In genomic region chr2:77458216-77458615, GRCh38 we compare ENCODE assay signal across 15 cellular contexts.
DNase-seq lines count a peak whose midpoint lies in the region; ATAC-seq and TF ChIP-seq lines count a peak whose summit lies in the region.
"Had no signal": no experiment of that assay in that cellular context is flagged by ENCODE, and none has a peak within 500 bp of the region (broad histone marks: within the 10 kb centered on the region; RNA-seq: fewer than 3 reads in every experiment).

No MANE protein-coding gene starts in this region.

- no peak for TF ChIP-seq EP300 in tibial nerve (IDR thresholded peaks at IDR 0.05)

- H3K27ac ChIP-seq in cardiac muscle cell (peak overlapping the region; percentile 72), heart left ventricle (peak overlapping the region in 9 of 12 donors; percentile 34 to 77 (median 62)), tibial nerve (peak overlapping the region; percentile 23 to 84 (median 57))
- H3K27ac ChIP-seq: C4-2B had no signal

- WGBS in heart left ventricle, 4 donors, result 31 to 47% (median 35%) methylated on average over 3 of the region's 3 CpGs
- WGBS in tibial nerve, 2 donors, result 44 to 49% methylated on average over 3 of the region's 3 CpGs

- intact Hi-C loops in cardiac septum (cut with DNase I) (no loop called here), heart left ventricle (cut with DNase I) (no loop called here)
- intact Hi-C loops in activated CD8-positive, alpha-beta T cell treated with anti-CD3 and anti-CD28 coated beads for 36 hours (cut with micrococcal nuclease), result no loop called here

- H3K4me3 ChIP-seq in cardiac muscle cell, result no peak overlapping the region
- H3K4me3 ChIP-seq in heart left ventricle, result no peak overlapping the region
- no peak overlapping the region for H3K4me3 ChIP-seq in tibial nerve
- H3K4me3 ChIP-seq: HAP-1 had no signal

- H3K36me3 ChIP-seq in cardiac muscle cell (no peaks in the 10 kb centered on the region), heart left ventricle (no peaks in the 10 kb centered on the region), tibial nerve (no peaks in the 10 kb centered on the region)
- H3K36me3 ChIP-seq: BE2C, HAP-1 had no signal

- H3K4me1 Mint-ChIP-seq in activated CD8-positive, alpha-beta T cell treated with anti-CD3 and anti-CD28 coated beads for 36 hours (ENCODE audit: low read depth), result no peaks in the 10 kb centered on the region
- H3K4me1 Mint-ChIP-seq in naive thymus-derived CD8-positive, alpha-beta T cell, result no peaks in the 10 kb centered on the region
- H3K4me1 Mint-ChIP-seq: CD4-positive, alpha-beta memory T cell had no signal

- H3K36me3 Mint-ChIP-seq in activated CD8-positive, alpha-beta T cell treated with anti-CD3 and anti-CD28 coated beads for 36 hours (ENCODE audit: low read depth), result no peaks in the 10 kb centered on the region
- peaks cover 0 to 7% (median 0%) of the 10 kb centered on the region in 3 donors for H3K36me3 Mint-ChIP-seq in naive thymus-derived CD8-positive, alpha-beta T cell
- H3K36me3 Mint-ChIP-seq: CD4-positive, alpha-beta memory T cell had no signal

- H3K4me1 ChIP-seq in cardiac muscle cell (ENCODE audit: low read depth) (peaks cover 65% of the 10 kb centered on the region), heart left ventricle (peaks cover 0 to 5% (median 0%) of the 10 kb centered on the region in 12 donors), tibial nerve (peaks cover 0 to 12% (median 3%) of the 10 kb centered on the region in 4 donors)
- H3K4me1 ChIP-seq: BE2C had no signal

- no peak for TF ChIP-seq CTCF in cardiac muscle cell (IDR thresholded peaks at IDR 0.05; ENCODE audit: low read depth, low read length)
- no peak for TF ChIP-seq CTCF in heart left ventricle (IDR thresholded peaks at IDR 0.05)
- no peak for TF ChIP-seq CTCF in tibial nerve (IDR thresholded peaks at IDR 0.05)
- TF ChIP-seq CTCF in activated CD8-positive, alpha-beta T cell treated with anti-CD3 and anti-CD28 coated beads for 36 hours (IDR thresholded peaks at IDR 0.05), result no peak

- H3K9me3 ChIP-seq in cardiac muscle cell (ENCODE audit: low read depth) (no peaks in the 10 kb centered on the region), heart left ventricle (peaks cover 0 to 8% (median 0%) of the 10 kb centered on the region in 12 donors), tibial nerve (no peaks in the 10 kb centered on the region)
- H3K9me3 ChIP-seq: BE2C, HAP-1 had no signal

- H3K27me3 ChIP-seq in cardiac muscle cell (no peaks in the 10 kb centered on the region), heart left ventricle (no peaks in the 10 kb centered on the region), tibial nerve (no peaks in the 10 kb centered on the region)
- H3K27me3 ChIP-seq: BE2C had no signal

- TF ChIP-seq POLR2A in heart left ventricle (IDR thresholded peaks at IDR 0.05) (no peak), tibial nerve (IDR thresholded peaks at IDR 0.05) (no peak)

- peaks cover 8% of the 10 kb centered on the region for H3K9me3 Mint-ChIP-seq in activated CD8-positive, alpha-beta T cell treated with anti-CD3 and anti-CD28 coated beads for 36 hours
- H3K9me3 Mint-ChIP-seq in naive thymus-derived CD8-positive, alpha-beta T cell, result peaks cover 0 to 28% (median 9%) of the 10 kb centered on the region in 9 donors

- CTCF ChIA-PET in activated CD8-positive, alpha-beta T cell treated with anti-CD3 and anti-CD28 coated beads for 36 hours (lab: Charles Lee), result no interaction called here

- POLR2A ChIA-PET in activated CD8-positive, alpha-beta T cell treated with anti-CD3 and anti-CD28 coated beads for 36 hours (lab: Charles Lee), result no interaction called here
- POLR2A ChIA-PET in naive thymus-derived CD8-positive, alpha-beta T cell (lab: Charles Lee), result no interaction called here

- no peak overlapping the region for H3K4me3 Mint-ChIP-seq in activated CD8-positive, alpha-beta T cell treated with anti-CD3 and anti-CD28 coated beads for 36 hours
- no peak overlapping the region for H3K4me3 Mint-ChIP-seq in naive thymus-derived CD8-positive, alpha-beta T cell
- H3K4me3 Mint-ChIP-seq: CD4-positive, alpha-beta memory T cell had no signal

- DNase-seq in cardiac muscle cell (ENCODE audit: low read depth in 1 of 2, low spot score in 1 of 2) (no peak), cardiac septum (ENCODE audit: low spot score) (no peak), heart left ventricle (peak in 2 of 5 donors; percentile 33 to 37), medulla oblongata (ENCODE audit: extremely low spot score) (peak; percentile 80), tibial nerve (ENCODE audit: low spot score in 2 of 2) (no peak)
- no peak for DNase-seq in activated CD8-positive, alpha-beta T cell treated with anti-CD3 and anti-CD28 coated beads for 36 hours
- DNase-seq in naive thymus-derived CD8-positive, alpha-beta T cell, result no peak
- DNase-seq: BE2C; CD4-positive, alpha-beta memory T cell; DMS79; GOT3; IMR-90 had no signal

- ATAC-seq in heart left ventricle (peak; percentile 62 to 93 (median 89)), HG03159 (IDR thresholded peaks at IDR 0.05; ENCODE audit: unreplicated experiment) (no peak)
- ATAC-seq in activated CD8-positive, alpha-beta T cell treated with anti-CD3 and anti-CD28 coated beads for 36 hours, result no peak
- ATAC-seq in naive thymus-derived CD8-positive, alpha-beta T cell, result no peak

- no peak overlapping the region for H3K27ac Mint-ChIP-seq in activated CD8-positive, alpha-beta T cell treated with anti-CD3 and anti-CD28 coated beads for 36 hours
- H3K27ac Mint-ChIP-seq in naive thymus-derived CD8-positive, alpha-beta T cell, result no peak overlapping the region
- H3K27ac Mint-ChIP-seq: CD4-positive, alpha-beta memory T cell had no signal

- no peaks in the 10 kb centered on the region for H3K27me3 Mint-ChIP-seq in activated CD8-positive, alpha-beta T cell treated with anti-CD3 and anti-CD28 coated beads for 36 hours
- H3K27me3 Mint-ChIP-seq in naive thymus-derived CD8-positive, alpha-beta T cell, result no peaks in the 10 kb centered on the region
- H3K27me3 Mint-ChIP-seq: CD4-positive, alpha-beta memory T cell had no signal

Comparison
In these comparisons a context has a peak if more than half of its experiments do, and no peak if none do; other contexts are left out.
1. ATAC-seq: peak in heart left ventricle (4 of 4); none in activated CD8-positive, alpha-beta T cell treated with anti-CD3 and anti-CD28 coated beads for 36 hours (single experiment), naive thymus-derived CD8-positive, alpha-beta T cell (0 of 2) and HG03159 (single experiment).
2. Peak in every context shown above with its lines, with median percentiles within 50 percentile points of each other: H3K27ac ChIP-seq.